ENCODE assay signal across 24 cellular contexts in genomic region chr7:35720849-35721248, GRCh38.
"Had no signal": no experiment of that assay in that cellular context is flagged by ENCODE, and none has a peak within 500 bp of the region (broad histone marks: within the 10 kb centered on the region; RNA-seq: fewer than 3 reads in every experiment).

No MANE protein-coding gene starts in this region.

- DNase-seq: effector CD8-positive, alpha-beta T cell; heart right ventricle; hypothalamus; kidney glomerular epithelial cell; mammary epithelial cell; naive thymus-derived CD4-positive, alpha-beta T cell; nephron progenitor cell; retina; spleen; stimulated activated CD4-positive, alpha-beta T cell treated with anti-CD3 and anti-CD28 coated beads, Interleukin-15, amount 100 ng/mL, for 24 hours; stimulated activated CD4-positive, alpha-beta T cell treated with anti-CD3 and anti-CD28 coated beads, Interleukin-1b, Interleukin-23, amount 100 ng/mL, for 48 hours; stimulated activated CD4-positive, alpha-beta T cell treated with anti-CD3 and anti-CD28 coated beads, Interleukin-4, amount 100 ng/mL, for 24 hours; stimulated activated naive B cell treated with anti-CD40 and anti-IgM and Interleukin-4, amounts not matched to agents 10 μg/mL and 1 μg/mL and 100 μg/mL, for 72 hours; stimulated activated naive CD8-positive, alpha-beta T cell treated with anti-CD3 and anti-CD28 coated beads, Interleukin-15, amount 100 ng/mL, for 72 hours; transverse colon had no signal

- H3K27ac Mint-ChIP-seq: nephron progenitor cell; stimulated activated naive CD8-positive, alpha-beta T cell treated with anti-CD3 and anti-CD28 coated beads, Interleukin-15, amount 100 ng/mL, for 72 hours had no signal

- H3K27ac ChIP-seq: coronary artery, parathyroid adenoma, prostate gland, spleen, thoracic aorta, transverse colon had no signal

- H3K4me3 ChIP-seq: coronary artery, heart right ventricle, prostate gland, spleen, thoracic aorta, transverse colon had no signal

- H3K4me1 ChIP-seq: prostate gland had no signal

- ATAC-seq: esophagus mucosa; heart right ventricle; naive thymus-derived CD4-positive, alpha-beta T cell; sciatic nerve; stimulated activated naive CD8-positive, alpha-beta T cell treated with anti-CD3 and anti-CD28 coated beads, Interleukin-15, amount 100 ng/mL, for 72 hours had no signal

- H3K27me3 ChIP-seq: heart right ventricle, spleen, transverse colon had no signal

- H3K4me1 Mint-ChIP-seq: nephron progenitor cell had no signal

- FAIRE-seq: endometrium, frontal cortex, islet of Langerhans had no signal

- H3K79me2 ChIP-seq: parathyroid adenoma had no signal

- H3K4me3 Mint-ChIP-seq: naive thymus-derived CD4-positive, alpha-beta T cell; nephron progenitor cell; stimulated activated naive CD8-positive, alpha-beta T cell treated with anti-CD3 and anti-CD28 coated beads, Interleukin-15, amount 100 ng/mL, for 72 hours had no signal

- H3K9me3 Mint-ChIP-seq: nephron progenitor cell had no signal

- H3K9ac ChIP-seq: parathyroid adenoma had no signal

- H3K27me3 Mint-ChIP-seq: stimulated activated naive B cell treated with anti-CD40 and anti-IgM and Interleukin-4, amounts not matched to agents 10 μg/mL and 1 μg/mL and 100 μg/mL, for 72 hours; stimulated activated naive CD8-positive, alpha-beta T cell treated with anti-CD3 and anti-CD28 coated beads, Interleukin-15, amount 100 ng/mL, for 72 hours had no signal

- H3K9me3 ChIP-seq: heart right ventricle, prostate gland, spleen, thoracic aorta, transverse colon had no signal

- H3K36me3 ChIP-seq: heart right ventricle, prostate gland, spleen, thoracic aorta, transverse colon had no signal

- H2AFZ ChIP-seq: parathyroid adenoma had no signal
